16 cellular contexts compared by ENCODE assay signal in genomic region chr22:26906464-26906863, GRCh38.
DNase-seq lines count a peak whose midpoint lies in the region; TF ChIP-seq lines count a peak whose summit lies in the region.
"Had no signal": no experiment of that assay in that cellular context is flagged by ENCODE, and none has a peak within 500 bp of the region (broad histone marks: within the 10 kb centered on the region; RNA-seq: fewer than 3 reads in every experiment).

No MANE protein-coding gene starts in this region.

- no peak overlapping the region for H2AFZ ChIP-seq in neuronal stem cell (ENCODE audit: low read length)
- no peak overlapping the region for H2AFZ ChIP-seq in smooth muscle cell (ENCODE audit: low read depth)
- H2AFZ ChIP-seq: GM23338 had no signal

- no peaks in the 10 kb centered on the region for H3F3A ChIP-seq in smooth muscle cell (ENCODE audit: low read depth)

- H3K9me3 ChIP-seq in neuronal stem cell (replicated peaks in 1 of 2; ENCODE audit: control insufficient read depth in 2 of 2, insufficient read depth in 1 of 2, low read depth in 1 of 2, low read length in 2 of 2) (no peaks in the 10 kb centered on the region), smooth muscle cell (replicated peaks; ENCODE audit: low read depth) (no peaks in the 10 kb centered on the region)

- no peak overlapping the region for H3K23ac ChIP-seq in neuronal stem cell (ENCODE audit: low read depth, low read length, poor library complexity)

- H4K8ac ChIP-seq in neuronal stem cell (ENCODE audit: low read depth, low read length): no peak overlapping the region

- no peak overlapping the region for H2BK12ac ChIP-seq in neuronal stem cell (ENCODE audit: low read length)

- H4K20me1 ChIP-seq in smooth muscle cell (ENCODE audit: low read depth): no peaks in the 10 kb centered on the region

- H3K4me1 ChIP-seq in neuronal stem cell (ENCODE audit: control insufficient read depth in 2 of 2, insufficient read depth in 1 of 2, low read depth in 1 of 2, low read length in 2 of 2): peaks cover 15 to 20% of the 10 kb centered on the region in 2 donors
- H3K4me1 ChIP-seq in smooth muscle cell (ENCODE audit: low read depth): peaks cover 8% of the 10 kb centered on the region

- H4K91ac ChIP-seq in neuronal stem cell (ENCODE audit: low read depth, low read length, poor library complexity): no peak overlapping the region

- H3K9ac ChIP-seq in neuronal stem cell (ENCODE audit: low read depth, low read length, poor library complexity) (no peak overlapping the region), smooth muscle cell (ENCODE audit: low read depth) (no peak overlapping the region)

- no peak overlapping the region for H2AK5ac ChIP-seq in neuronal stem cell (ENCODE audit: low read depth, low read length)

- no peak overlapping the region for H2BK120ac ChIP-seq in neuronal stem cell (ENCODE audit: low read depth, low read length)

- no peak overlapping the region for H3K4me3 ChIP-seq in neuronal stem cell (ENCODE audit: low read length in 2 of 2)
- H3K4me3 ChIP-seq in smooth muscle cell: no peak overlapping the region
- H3K4me3 ChIP-seq: GM23338 had no signal

- H3K27ac ChIP-seq in neuronal stem cell (replicated peaks; ENCODE audit: low read length): no peak overlapping the region
- H3K27ac ChIP-seq in smooth muscle cell (ENCODE audit: low read depth): no peak overlapping the region
- H3K27ac ChIP-seq: HL-60 had no signal

- H3K79me2 ChIP-seq in smooth muscle cell (ENCODE audit: low read depth): no peaks in the 10 kb centered on the region

- H3K79me1 ChIP-seq in neuronal stem cell (ENCODE audit: low read depth, low read length): no peaks in the 10 kb centered on the region

- POLR2A ChIA-PET in HEK293T (lab: Yijun Ruan, JAX): no interaction called here

- H3K27me3 ChIP-seq in neuronal stem cell (ENCODE audit: control insufficient read depth in 3 of 3, insufficient read depth in 3 of 3, low read depth in 1 of 3, low read length in 3 of 3) (peaks cover 0 to 13% (median 6%) of the 10 kb centered on the region in 3 experiments), smooth muscle cell (ENCODE audit: low read depth) (peaks cover 83% of the 10 kb centered on the region)

- H3K4ac ChIP-seq in neuronal stem cell (ENCODE audit: low read length): no peak overlapping the region

- WGBS in neuronal stem cell (ENCODE audit: extremely low coverage in 2 of 2, insufficient read length in 2 of 2, insufficient replicate concordance in 1 of 2), 2 donors: 95% methylated on average over 3 of the region's 10 CpGs; no CpG with 5 or more reads in 1 of the 2 donors
- WGBS in smooth muscle cell (ENCODE audit: low lambda C conversion rate): 90% methylated on average over 10 of the region's 10 CpGs

- H3K36me3 ChIP-seq in neuronal stem cell (replicated peaks in 1 of 2; ENCODE audit: control insufficient read depth in 2 of 2, insufficient read depth in 2 of 2, low read length in 2 of 2): no peaks in the 10 kb centered on the region
- H3K36me3 ChIP-seq in smooth muscle cell (ENCODE audit: low read depth): no peaks in the 10 kb centered on the region

- DNase-seq in HEK293T (ENCODE audit: extremely low spot score): no peak
- DNase-seq in NCI-H1417 treated with DMSO at 0.1 percent for 48 hours (lab: John Stamatoyannopoulos, UW): peak; percentile 10
- DNase-seq in NCI-H2171 treated with DMSO at 0.1 percent for 48 hours (lab: John Stamatoyannopoulos, UW): peak; percentile 85
- DNase-seq in SHP77 (lab: John Stamatoyannopoulos, UW): peak; percentile 36 to 60
- DNase-seq in neuronal stem cell (ENCODE audit: low spot score): no peak
- DNase-seq in UCSD-AML1 (lab: John Stamatoyannopoulos, UW; ENCODE audit: unreplicated experiment): no peak
- no peak for DNase-seq in smooth muscle cell (lab: John Stamatoyannopoulos, UW; ENCODE audit: unreplicated experiment)
- DNase-seq: AML-193; CD4-positive, CD25-positive, alpha-beta regulatory T cell; DMS79 treated with DMSO at 0.1 percent for 48 hours; GDM1; HFFc6; MV-4-11; T-helper 2 cell had no signal

- H2BK15ac ChIP-seq in neuronal stem cell (ENCODE audit: low read length): no peak overlapping the region

- TF ChIP-seq CTCF in smooth muscle cell (IDR thresholded peaks at IDR 0.05; ENCODE audit: borderline replicate concordance, insufficient read depth, poor library complexity, severe bottlenecking): no peak

- H3K4me2 ChIP-seq in neuronal stem cell (ENCODE audit: insufficient read depth, low read length, poor library complexity, severe bottlenecking) (no peak overlapping the region), smooth muscle cell (no peak overlapping the region)
- H3K4me2 ChIP-seq: GM23338 had no signal

- CTCF ChIA-PET in HEK293T (lab: Yijun Ruan, JAX): interaction anchor here (0.7 kb wide), 1 partner anchor 45 kb away, joined by 3 read pairs; no protein-coding TSS in a partner anchor

- no peak overlapping the region for H3K18ac ChIP-seq in neuronal stem cell (ENCODE audit: low read length)

- no peak overlapping the region for H3K14ac ChIP-seq in neuronal stem cell (ENCODE audit: low read length)

- H2BK5ac ChIP-seq in neuronal stem cell (ENCODE audit: low read length): no peak overlapping the region

TF ChIP-seq in HEK293T, 16 proteins besides CTCF, POLR2A, EP300 and RAD21:
- TF ChIP-seq FOXM1 (IDR thresholded peaks at IDR 0.05; ENCODE audit: borderline replicate concordance) (no peak), PKNOX1 (IDR thresholded peaks at IDR 0.05) (peak; percentile 73), ARNT (IDR thresholded peaks at IDR 0.05) (peak; percentile 84), LEF1 (IDR thresholded peaks at IDR 0.05; ENCODE audit: borderline replicate concordance) (no peak), BHLHE40 (IDR thresholded peaks at IDR 0.05; ENCODE audit: borderline replicate concordance) (no peak), FOXK2 (IDR thresholded peaks at IDR 0.05) (no peak), CTBP1 (IDR thresholded peaks at IDR 0.05; ENCODE audit: borderline replicate concordance) (no peak), FOXA1 (IDR thresholded peaks at IDR 0.05) (no peak), ELF4 (IDR thresholded peaks at IDR 0.05) (no peak)

Comparison
In these comparisons a context has a peak if more than half of its experiments do, and no peak if none do; other contexts are left out.
1. DNase-seq: peak in NCI-H1417 treated with DMSO at 0.1 percent for 48 hours (single experiment), NCI-H2171 treated with DMSO at 0.1 percent for 48 hours (single experiment) and SHP77 (2 of 2); none in HEK293T (single experiment), neuronal stem cell (single experiment), UCSD-AML1 (single experiment) and smooth muscle cell (single experiment).